In genomic region chr12:30846776-30847175, GRCh38 we compare ENCODE assay signal across 31 cellular contexts.
"Had no signal": no experiment of that assay in that cellular context is flagged by ENCODE, and none has a peak within 500 bp of the region (broad histone marks: within the 10 kb centered on the region; RNA-seq: fewer than 3 reads in every experiment).

No MANE protein-coding gene starts in this region.

- H3K9me3 ChIP-seq: ascending aorta had no signal

- H3K36me3 ChIP-seq: ascending aorta, cardiac muscle cell had no signal

- H3K9me3 Mint-ChIP-seq: activated B cell treated with CpG ODN at 0.5 μM for 24 hours; activated CD4-positive, alpha-beta memory T cell treated with anti-CD3 and anti-CD28 coated beads for 36 hours; activated CD4-positive, alpha-beta T cell treated with anti-CD3 and anti-CD28 coated beads, Interleukin-2, amount 10 ng/mL, durations not matched to agents 24 days and 14 days; activated CD8-positive, alpha-beta T cell treated with anti-CD3 and anti-CD28 coated beads for 36 hours; activated naive CD4-positive, alpha-beta T cell treated with anti-CD3 and anti-CD28 coated beads, Interleukin-2, amount 10 ng/mL, durations not matched to agents 7 days and 5 days; activated naive CD4-positive, alpha-beta T cell treated with anti-CD3 and anti-CD28 coated beads, Interleukin-2, amount 50 U/mL, for 24 hours; activated naive CD8-positive, alpha-beta T cell treated with anti-CD3 and anti-CD28 coated beads, Interleukin-2, amount 10 ng/mL, durations not matched to agents 7 days and 5 days; activated naive CD8-positive, alpha-beta T cell treated with anti-CD3 and anti-CD28 coated beads, Interleukin-2, amount 50 U/mL, for 24 hours; activated T-cell treated with anti-CD3 and anti-CD28 coated beads, Interleukin-2, amount 50 U/mL, for 4 hours; activated T-helper 2 cell treated with anti-CD3 and anti-CD28 coated beads, Interferon-gamma antibody, Interleukin-2, Interleukin-4, amounts not matched to agents 10 μg/mL and 5 μg/mL and 100 μg/mL, durations not matched to agents 14 hours and 24 hours and 36 hours; central memory CD8-positive, alpha-beta T cell had no signal

- H3K27ac ChIP-seq: ascending aorta, cardiac muscle cell, VCaP had no signal

- ATAC-seq: activated CD8-positive, alpha-beta T cell treated with anti-CD3 and anti-CD28 coated beads for 36 hours; activated naive CD8-positive, alpha-beta T cell treated with anti-CD3 and anti-CD28 coated beads, Interleukin-2, amount 50 U/mL, for 24 hours; T-helper 17 cell had no signal

- H3K4me3 Mint-ChIP-seq: activated B cell treated with CpG ODN at 0.5 μM for 24 hours; activated CD4-positive, alpha-beta memory T cell treated with anti-CD3 and anti-CD28 coated beads for 36 hours; activated CD4-positive, alpha-beta T cell treated with anti-CD3 and anti-CD28 coated beads, Interleukin-2, amount 10 ng/mL, durations not matched to agents 24 days and 14 days; activated CD8-positive, alpha-beta T cell treated with anti-CD3 and anti-CD28 coated beads for 36 hours; activated naive CD4-positive, alpha-beta T cell treated with anti-CD3 and anti-CD28 coated beads, Interleukin-2, amount 10 ng/mL, durations not matched to agents 7 days and 5 days; activated naive CD4-positive, alpha-beta T cell treated with anti-CD3 and anti-CD28 coated beads, Interleukin-2, amount 50 U/mL, for 24 hours; activated naive CD8-positive, alpha-beta T cell; activated naive CD8-positive, alpha-beta T cell treated with anti-CD3 and anti-CD28 coated beads, Interleukin-2, amount 10 ng/mL, durations not matched to agents 7 days and 5 days; activated naive CD8-positive, alpha-beta T cell treated with anti-CD3 and anti-CD28 coated beads, Interleukin-2, amount 50 U/mL, for 24 hours; activated T-cell treated with anti-CD3 and anti-CD28 coated beads, Interleukin-2, amount 50 U/mL, for 4 hours; brain; central memory CD8-positive, alpha-beta T cell; T-helper 17 cell had no signal

- H3K27me3 ChIP-seq: ascending aorta, cardiac muscle cell had no signal

- H3K4me3 ChIP-seq: ascending aorta, cardiac muscle cell had no signal

- H3K27ac Mint-ChIP-seq: activated B cell treated with CpG ODN at 0.5 μM for 24 hours; activated CD4-positive, alpha-beta memory T cell treated with anti-CD3 and anti-CD28 coated beads for 36 hours; activated CD4-positive, alpha-beta T cell treated with anti-CD3 and anti-CD28 coated beads, Interleukin-2, amount 10 ng/mL, durations not matched to agents 24 days and 14 days; activated CD8-positive, alpha-beta T cell treated with anti-CD3 and anti-CD28 coated beads for 36 hours; activated naive CD4-positive, alpha-beta T cell treated with anti-CD3 and anti-CD28 coated beads, Interleukin-2, amount 10 ng/mL, durations not matched to agents 7 days and 5 days; activated naive CD4-positive, alpha-beta T cell treated with anti-CD3 and anti-CD28 coated beads, Interleukin-2, amount 50 U/mL, for 24 hours; activated naive CD8-positive, alpha-beta T cell; activated naive CD8-positive, alpha-beta T cell treated with anti-CD3 and anti-CD28 coated beads, Interleukin-2, amount 10 ng/mL, durations not matched to agents 7 days and 5 days; activated naive CD8-positive, alpha-beta T cell treated with anti-CD3 and anti-CD28 coated beads, Interleukin-2, amount 50 U/mL, for 24 hours; activated T-helper 2 cell treated with anti-CD3 and anti-CD28 coated beads, Interferon-gamma antibody, Interleukin-2, Interleukin-4, amounts not matched to agents 10 μg/mL and 5 μg/mL and 100 μg/mL, durations not matched to agents 14 hours and 24 hours and 36 hours; brain; T-helper 17 cell had no signal

- H3K27me3 Mint-ChIP-seq: activated B cell treated with CpG ODN at 0.5 μM for 24 hours; activated CD4-positive, alpha-beta memory T cell treated with anti-CD3 and anti-CD28 coated beads for 36 hours; activated CD8-positive, alpha-beta T cell treated with anti-CD3 and anti-CD28 coated beads for 36 hours; activated naive CD4-positive, alpha-beta T cell treated with anti-CD3 and anti-CD28 coated beads, Interleukin-2, amount 10 ng/mL, durations not matched to agents 7 days and 5 days; activated naive CD4-positive, alpha-beta T cell treated with anti-CD3 and anti-CD28 coated beads, Interleukin-2, amount 50 U/mL, for 24 hours; central memory CD8-positive, alpha-beta T cell had no signal

- DNase-seq: activated B cell treated with CpG ODN at 0.5 μM for 24 hours; activated CD4-positive, alpha-beta memory T cell treated with anti-CD3 and anti-CD28 coated beads for 36 hours; activated CD4-positive, alpha-beta T cell treated with anti-CD3 and anti-CD28 coated beads, Interleukin-2, amount 50 U/mL, for 1 hour; activated CD4-positive, alpha-beta T cell treated with anti-CD3 and anti-CD28 coated beads, Interleukin-2, amount 50 U/mL, for 4 hours; activated CD4-positive, CD25-positive, alpha-beta regulatory T cell treated with anti-CD3 and anti-CD28 coated beads, Interleukin-2, amount 50 U/mL, for 72 hours; activated CD8-positive, alpha-beta memory T cell treated with anti-CD3 and anti-CD28 coated beads, Interleukin-2, amount 50 U/mL, for 4 hours; activated effector memory CD4-positive, alpha-beta T cell treated with Interleukin-2 at 50 U/mL for 16 hours; activated gamma-delta T cell; activated naive CD4-positive, alpha-beta T cell treated with Interleukin-2 at 50 U/mL for 16 hours; activated naive CD8-positive, alpha-beta T cell treated with anti-CD3 and anti-CD28 coated beads, Interleukin-2, amount 10 ng/mL, durations not matched to agents 7 days and 5 days; activated T-cell treated with anti-CD3 and anti-CD28 coated beads for 4 hours; activated T-cell treated with anti-CD3 and anti-CD28 coated beads, Interleukin-2, amount 50 U/mL, for 1 hour; activated T-cell treated with anti-CD3 and anti-CD28 coated beads, Interleukin-2, amount 50 U/mL, for 4 hours; amygdala; anterior cingulate cortex; caudate nucleus; cerebellar nuclear complex; T-helper 17 cell; T1000 had no signal

- H3K4me1 ChIP-seq: ascending aorta had no signal

- H3K36me3 Mint-ChIP-seq: activated CD4-positive, alpha-beta memory T cell treated with anti-CD3 and anti-CD28 coated beads for 36 hours; activated naive CD4-positive, alpha-beta T cell treated with anti-CD3 and anti-CD28 coated beads, Interleukin-2, amount 10 ng/mL, durations not matched to agents 7 days and 5 days; activated naive CD4-positive, alpha-beta T cell treated with anti-CD3 and anti-CD28 coated beads, Interleukin-2, amount 50 U/mL, for 24 hours; activated naive CD8-positive, alpha-beta T cell; activated naive CD8-positive, alpha-beta T cell treated with anti-CD3 and anti-CD28 coated beads, Interleukin-2, amount 10 ng/mL, durations not matched to agents 7 days and 5 days; brain had no signal
